Comparison of ENCODE assay signal across 29 cellular contexts in genomic region chr2:170862503-170862902, GRCh38. TPM values are rescaled to one million over a fixed set of nuclear protein-coding genes. Genes with fewer than 3 reads are reported as not detected.
A peak's percentile ranks its signal among the peaks of the same experiment; 100 is the strongest.
DNase-seq lines count a peak whose midpoint lies in the region; ATAC-seq, FAIRE-seq and TF ChIP-seq lines count a peak whose summit lies in the region.
"Had no signal": no experiment of that assay in that cellular context is flagged by ENCODE, and none has a peak within 500 bp of the region (broad histone marks: within the 10 kb centered on the region; RNA-seq: fewer than 3 reads in every experiment).

No MANE protein-coding gene starts in this region.

- H3K27ac ChIP-seq in HEK293 (ENCODE audit: extremely low read depth, low read depth, low read length): no peak overlapping the region
- H3K27ac ChIP-seq in K562 (ENCODE audit: extremely low read depth, low read depth, low read length): no peak overlapping the region
- H3K27ac ChIP-seq in tibial artery: no peak overlapping the region
- H3K27ac ChIP-seq: BLaER1 had no signal

- H3K9me1 ChIP-seq in K562 (ENCODE audit: control insufficient read depth, insufficient read depth, low read length): no peaks in the 10 kb centered on the region

- H3K27me3 ChIP-seq in K562 (ENCODE audit: control insufficient read depth in 2 of 2, insufficient read depth in 2 of 2, low read length in 2 of 2) (no peaks in the 10 kb centered on the region; a peak in 1 of 5 replicates), tibial artery (no peaks in the 10 kb centered on the region)
- H3K27me3 ChIP-seq: BE2C, BLaER1 had no signal

- no TSS peak for BruUV-seq in K562 (replicated peaks; lab: Mats Ljungman, UMichigan)

- H3K4me1 Mint-ChIP-seq in natural killer cell treated with Interleukin-12 subunit alpha and Interleukin-12 subunit beta and Interleukin-15 and Interleukin-18, amount 100 ng/mL, for 72 hours (ENCODE audit: low read depth in 2 of 2): no peaks in the 10 kb centered on the region
- H3K4me1 Mint-ChIP-seq: CD14-positive monocyte; CD4-positive, alpha-beta memory T cell; CD4-positive, CD25-positive, alpha-beta regulatory T cell; CD8-positive, alpha-beta memory T cell had no signal

- no peaks in the 10 kb centered on the region for H3K36me3 Mint-ChIP-seq in natural killer cell treated with Interleukin-12 subunit alpha and Interleukin-12 subunit beta and Interleukin-15 and Interleukin-18, amount 100 ng/mL, for 72 hours
- H3K36me3 Mint-ChIP-seq: CD14-positive monocyte; CD4-positive, alpha-beta memory T cell; CD4-positive, CD25-positive, alpha-beta regulatory T cell; CD8-positive, alpha-beta memory T cell had no signal

- H3K4me2 ChIP-seq in K562 (ENCODE audit: insufficient read depth, low read length): no peak overlapping the region
- H3K4me2 ChIP-seq: BLaER1 had no signal

- peaks cover 13 to 27% of the 10 kb centered on the region in 2 donors for H3K27me3 Mint-ChIP-seq in natural killer cell treated with Interleukin-12 subunit alpha and Interleukin-12 subunit beta and Interleukin-15 and Interleukin-18, amount 100 ng/mL, for 72 hours

- POLR2A ChIA-PET in HEK293 (lab: Yijun Ruan, JAX): interaction anchor here (0.6 kb wide), 1 partner anchor 1121 kb away, joined by 3 read pairs; no protein-coding TSS in a partner anchor
- POLR2A ChIA-PET in K562 (lab: Yijun Ruan, JAX): interaction anchor here (0.6 to 1.8 kb wide), 8 partner anchors 10 to 67 kb away, joined by 3 to 9 read pairs (median 4); no protein-coding TSS in a partner anchor

- TF ChIP-seq CTCF in HEK293 (tag by site-specific recombination; IDR thresholded peaks at IDR 0.05) (no peak), K562 (IDR thresholded peaks at IDR 0.05 in 2 of 3, conservative IDR thresholded peaks at IDR 0.05 in 1 of 3; ENCODE audit: insufficient read depth in 2 of 3, low read depth in 1 of 3, low read length in 3 of 3) (no peak), tibial artery (IDR thresholded peaks at IDR 0.05) (no peak)

- CTCF ChIA-PET in HEK293 (lab: Yijun Ruan, JAX) (interaction anchor here (0.6 to 4.1 kb wide), 3 partner anchors 10 to 651 kb away, joined by 3 to 32 read pairs (median 3); no protein-coding TSS in a partner anchor), K562 (lab: Yijun Ruan, JAX; ENCODE audit: low intra/inter-chr PET ratio) (no interaction called here)

- H3K9me3 ChIP-seq in HEK293 (ENCODE audit: control insufficient read depth, insufficient read depth, low read depth, low read length) (no peaks in the 10 kb centered on the region), K562 (replicated peaks; ENCODE audit: control insufficient read depth, insufficient read depth, low read depth, low read length) (no peaks in the 10 kb centered on the region), tibial artery (no peaks in the 10 kb centered on the region)
- H3K9me3 ChIP-seq: BE2C, BLaER1 had no signal

- WGBS in K562 (ENCODE audit: insufficient coverage, low coverage, missing lambda C conversion rate): 6% methylated on average over 5 of the region's 5 CpGs

- H3K9ac ChIP-seq in K562 (ENCODE audit: insufficient read depth in 1 of 2, low read depth in 2 of 2, low read length in 2 of 2): no peak overlapping the region
- H3K9ac ChIP-seq: BLaER1 had no signal

- no peak for TF ChIP-seq POLR2A in K562 (conservative IDR thresholded peaks at IDR 0.05)

- TF ChIP-seq RAD21 in K562 (CRISPR knock-in tag; conservative IDR thresholded peaks at IDR 0.05 in 1 of 2, IDR thresholded peaks at IDR 0.05 in 1 of 2): no peak

- H3K9me3 Mint-ChIP-seq in natural killer cell treated with Interleukin-12 subunit alpha and Interleukin-12 subunit beta and Interleukin-15 and Interleukin-18, amount 100 ng/mL, for 72 hours: no peaks in the 10 kb centered on the region

- intact Hi-C loops in K562 (cut with micrococcal nuclease) (no loop called here), tibial artery (cut with DNase I; ENCODE audit: low total_unique reads) (no loop called here)

- ATAC-seq in K562: peak; percentile 93
- ATAC-seq in natural killer cell treated with Interleukin-12 subunit alpha and Interleukin-12 subunit beta and Interleukin-15 and Interleukin-18, amount 100 ng/mL, for 72 hours: no peak

- H3K27ac Mint-ChIP-seq in natural killer cell treated with Interleukin-12 subunit alpha and Interleukin-12 subunit beta and Interleukin-15 and Interleukin-18, amount 100 ng/mL, for 72 hours: no peak overlapping the region
- H3K27ac Mint-ChIP-seq: CD14-positive monocyte; CD4-positive, alpha-beta memory T cell; CD4-positive, CD25-positive, alpha-beta regulatory T cell; CD8-positive, alpha-beta memory T cell had no signal

- H3K4me1 ChIP-seq in HEK293 (ENCODE audit: control insufficient read depth, insufficient read depth, low read length) (no peaks in the 10 kb centered on the region), K562 (replicated peaks in 1 of 2; ENCODE audit: control insufficient read depth in 2 of 2, insufficient read depth in 2 of 2, low read length in 2 of 2) (peaks cover 0 to 5% of the 10 kb centered on the region in 2 experiments; a peak in 2 of 5 replicates), tibial artery (no peaks in the 10 kb centered on the region)
- H3K4me1 ChIP-seq: BE2C, BLaER1 had no signal

- H2AFZ ChIP-seq in K562 (ENCODE audit: low read depth, low read length): no peak overlapping the region

- FAIRE-seq in K562 (lab: Jason Lieb, UNC): peak; percentile 65
- FAIRE-seq: A204.1, GM12891, GM19239 had no signal

- no peaks in the 10 kb centered on the region for H4K20me1 ChIP-seq in K562 (replicated peaks; ENCODE audit: control insufficient read depth, insufficient read depth, low read length)
- H4K20me1 ChIP-seq: BLaER1 had no signal

- DNase-seq in KBM-7 (peak; percentile 51), OCI-M1 (lab: John Stamatoyannopoulos, UW) (peak; percentile 48), K562 (ENCODE audit: extremely low read depth in 1 of 4, low spot score in 3 of 4) (peak; percentile 26 to 70 (median 53)), tibial artery (no peak), activated T-cell treated with anti-CD3 and anti-CD28 coated beads for 4 hours (no peak)
- DNase-seq in natural killer cell treated with Interleukin-12 subunit alpha and Interleukin-12 subunit beta and Interleukin-15 and Interleukin-18, amount 100 ng/mL, for 72 hours (ENCODE audit: low spot score): no peak
- DNase-seq in effector CD4-positive, alpha-beta T cell: no peak
- DNase-seq: 8988T; ACHN; BE2C; C1 segment of cervical spinal cord; CD4-positive, alpha-beta memory T cell; CD4-positive, CD25-positive, alpha-beta regulatory T cell; CD8-positive, alpha-beta memory T cell; COR-L47; DMS 273 treated with DMSO at 0.1 percent for 48 hours; DMS153; DMS53; DMS79; DND-41; EL; GDM1 had no signal

- peak; percentile 45; the same call in 1 of the 2 replicates for TF ChIP-seq EP300 in K562 (IDR thresholded peaks at IDR 0.05; ENCODE audit: low read length)

- in situ Hi-C loops in KBM-7 (cut with MboI; ENCODE audit: low pct_unique_long_range_greater_than_20kb, low sequenced_read_pairs) (no loop called here), K562 (cut with MboI) (no loop called here)

- H3K36me3 ChIP-seq in HEK293 (ENCODE audit: control insufficient read depth in 2 of 2, insufficient read depth in 1 of 2, low read length in 2 of 2): peaks cover 6 to 8% of the 10 kb centered on the region in 2 experiments; a peak in 2 of 3 replicates
- no peaks in the 10 kb centered on the region for H3K36me3 ChIP-seq in K562 (ENCODE audit: control insufficient read depth, insufficient read depth, low read length)
- H3K36me3 ChIP-seq in tibial artery: peaks cover 0 to 5% (median 0%) of the 10 kb centered on the region in 3 donors
- H3K36me3 ChIP-seq: BE2C, BLaER1 had no signal

- no peak overlapping the region for H3K4me3 Mint-ChIP-seq in natural killer cell treated with Interleukin-12 subunit alpha and Interleukin-12 subunit beta and Interleukin-15 and Interleukin-18, amount 100 ng/mL, for 72 hours
- H3K4me3 Mint-ChIP-seq: CD14-positive monocyte; CD4-positive, alpha-beta memory T cell; CD4-positive, CD25-positive, alpha-beta regulatory T cell; CD8-positive, alpha-beta memory T cell had no signal

- no peaks in the 10 kb centered on the region for H3K79me2 ChIP-seq in K562 (ENCODE audit: control insufficient read depth, insufficient read depth, low read length)

- H3K4me3 ChIP-seq in HEK293 (ENCODE audit: low read depth, low read length) (no peak overlapping the region), K562 (no peak overlapping the region), tibial artery (no peak overlapping the region)
- H3K4me3 ChIP-seq: BLaER1 had no signal

TF ChIP-seq in HEK293, 187 proteins besides CTCF, POLR2A, EP300 and RAD21:
- TF ChIP-seq ZNF121 (tag by site-specific recombination; IDR thresholded peaks at IDR 0.05) (no peak), OSR2 (tag by site-specific recombination; IDR thresholded peaks at IDR 0.05) (peak; percentile 44)

TF ChIP-seq in K562, 482 proteins besides CTCF, POLR2A, EP300 and RAD21 (continues in another document):
- TF ChIP-seq NR4A1 (CRISPR knock-in tag; IDR thresholded peaks at IDR 0.05): no peak
- TF ChIP-seq NR4A1 (tag; IDR thresholded peaks at IDR 0.05): no peak
- no peak for TF ChIP-seq SAP30 (IDR thresholded peaks at IDR 0.05; ENCODE audit: borderline replicate concordance, insufficient read depth, low read depth, low read length, poor library complexity, severe bottlenecking)
- TF ChIP-seq POLR2AphosphoS2 (IDR thresholded peaks at IDR 0.05; ENCODE audit: low read length): no peak
- peak; percentile 62; the same call in 1 of the 2 replicates for TF ChIP-seq SMARCA4 (IDR thresholded peaks at IDR 0.05)
- 0 out of 2 replicates have a peak, but pooled peaks have one; percentile 23 for TF ChIP-seq CXXC5 (CRISPR knock-in tag; IDR thresholded peaks at IDR 0.05)

RNA-seq across cellular contexts. Expression of gene GAD1, which starts 45.8 kb away (rescaled TPM):
- total RNA-seq in K562 (2011; cell fraction: chromatin; rRNA removed; ENCODE audit: low replicate concordance): 24.1 and 26.9 TPM in 2 replicates
- 7.4 and 9.5 TPM in 2 replicates for total RNA-seq in K562 (2011; cell fraction: nucleolus; rRNA removed)
- 8.8 and 21.6 TPM in 2 replicates for total RNA-seq in K562 (2011; cell fraction: nucleoplasm; rRNA removed)
- total RNA-seq in K562 (2014; rRNA removed) (22.0 and 29.1 TPM in 2 replicates), K562 (2014; rRNA removed; fragmentation: Illumina TruSeq; extraction: Trizol) (10.9 and 11.7 TPM in 2 replicates), K562 (2015; rRNA removed; fragmentation: Illumina TruSeq; extraction: Trizol) (16.8 and 17.6 TPM in 2 replicates), K562 (2021) (14.5 and 15.7 TPM in 2 replicates)
- polyA plus RNA-seq in K562 (2011; rRNA removed) (11.7 and 26.2 TPM in 2 replicates), K562 (2014; fragmentation: Illumina TruSeq; extraction: Trizol) (9.8 and 15.0 TPM in 2 replicates), K562 (2014; fragmentation: Nextera tagmentation; extraction: Ambion mirVana) (1 to 10 TPM; 2.7 to 3.9 TPM), K562 (2014; rRNA removed) (20.8 and 24.1 TPM in 2 replicates)
- 10.0 and 35.0 TPM in 2 replicates for polyA plus RNA-seq in K562 (2011; cell fraction: cytosol; rRNA removed)
- 30.8 and 75.5 TPM in 2 replicates for polyA plus RNA-seq in K562 (2011; cell fraction: nucleus; rRNA removed)
- 26.2 and 30.3 TPM in 2 replicates for polyA plus RNA-seq in K562 (2012)
- 5.3 and 14.2 TPM in 2 replicates for polyA minus RNA-seq in K562 (2011; rRNA and poly(A)+ RNA removed)
- 7.2 and 12.0 TPM in 2 replicates for polyA minus RNA-seq in K562 (2011; cell fraction: cytosol; rRNA and poly(A)+ RNA removed)
- polyA minus RNA-seq in K562 (2011; cell fraction: nucleus; rRNA and poly(A)+ RNA removed): 15.6 and 21.4 TPM in 2 replicates
- total RNA-seq in natural killer cell treated with Interleukin-12 subunit alpha and Interleukin-12 subunit beta and Interleukin-15 and Interleukin-18, amount 100 ng/mL, for 72 hours: under 1 TPM in 1 of 2 donors, not detected in 1; 0.76 TPM
- total RNA-seq: CD4-positive, alpha-beta memory T cell; CD4-positive, CD25-positive, alpha-beta regulatory T cell had no signal
- polyA plus RNA-seq: AG04450; CD14-positive monocyte; CD4-positive, alpha-beta memory T cell; CD4-positive, CD25-positive, alpha-beta regulatory T cell; CD8-positive, alpha-beta memory T cell had no signal

Comparison
In these comparisons a context has a peak if more than half of its experiments do, and no peak if none do; other contexts are left out.
1. DNase-seq: peak in KBM-7 (single experiment), OCI-M1 (single experiment) and K562 (4 of 4); none in natural killer cell treated with Interleukin-12 subunit alpha and Interleukin-12 subunit beta and Interleukin-15 and Interleukin-18, amount 100 ng/mL, for 72 hours (single experiment), tibial artery (0 of 2), effector CD4-positive, alpha-beta T cell (single experiment) and activated T-cell treated with anti-CD3 and anti-CD28 coated beads for 4 hours (single experiment).
2. RNA of gene GAD1, which starts 45.8 kb away (total RNA-seq): 7.4 to 29.1 TPM in K562; 0.76 TPM in natural killer cell treated with Interleukin-12 subunit alpha and Interleukin-12 subunit beta and Interleukin-15 and Interleukin-18, amount 100 ng/mL, for 72 hours; every median in the first group is over 4 times any median in the second.
3. Of the 44 proteins assayed by ChIP-seq in both K562 and HEK293: peak only in K562: ZEB2; only in HEK293: none; in both: none; in neither: 43.